Comparison of ENCODE assay signal across 8 cellular contexts in the genomic region with DNA sequence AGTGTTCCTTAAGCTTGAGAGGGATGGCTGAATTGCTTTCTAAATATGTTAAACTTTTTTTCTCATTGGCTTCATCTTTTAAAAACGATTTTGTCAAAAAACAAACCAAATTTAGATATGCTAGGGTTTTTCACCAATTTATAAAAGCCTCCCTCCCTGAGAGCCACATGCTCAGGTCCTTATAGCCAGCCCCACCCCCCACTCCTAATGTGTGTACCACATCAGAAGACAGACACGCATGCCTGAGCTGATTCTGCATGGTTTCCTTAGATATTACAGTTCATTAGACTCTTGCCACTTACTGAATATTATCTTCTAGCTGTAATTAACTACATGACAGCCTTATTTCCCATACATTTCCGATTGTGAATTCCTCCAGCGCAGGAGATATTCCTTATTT. TPM values are rescaled to one million over a fixed set of nuclear protein-coding genes. Genes with fewer than 3 reads are reported as not detected.
DNase-seq lines count a peak whose midpoint lies in the region; ATAC-seq, FAIRE-seq and TF ChIP-seq lines count a peak whose summit lies in the region.

No MANE protein-coding gene starts in this region.

- dilution Hi-C loops in endothelial cell of umbilical vein (cut with MboI; ENCODE audit: extremely low pct_ligation_motif_present, low sequenced_read_pairs): no loop called here

- peaks cover 33% of the 10 kb centered on the region for H3K4me1 ChIP-seq in endothelial cell of umbilical vein (ENCODE audit: control insufficient read depth, extremely low read depth, insufficient read depth, low read length)

- H4K20me1 ChIP-seq in endothelial cell of umbilical vein (replicated peaks; ENCODE audit: control insufficient read depth, extremely low read depth, insufficient read depth, low read length): peaks cover 20% of the 10 kb centered on the region

- POLR2A ChIA-PET in AG04449 (lab: Yijun Ruan, JAX) (interaction anchor here (1.7 kb wide), 1 partner anchor 20 kb away, joined by 5 read pairs; no protein-coding TSS in a partner anchor), endothelial cell of umbilical vein (lab: Charles Lee) (no interaction called here)

- H3K4me2 ChIP-seq in endothelial cell of umbilical vein (ENCODE audit: insufficient read depth, low read length): peak overlapping the region; percentile 99

- H3K9ac ChIP-seq in endothelial cell of umbilical vein (replicated peaks; ENCODE audit: extremely low read depth, insufficient read depth, low read length): peak overlapping the region; percentile 95

- no peak overlapping the region for H2AFZ ChIP-seq in endothelial cell of umbilical vein (ENCODE audit: low read depth, low read length)

- H3K36me3 Mint-ChIP-seq in progenitor cell of endocrine pancreas (ENCODE audit: insufficient read depth): no peaks in the 10 kb centered on the region

- TF ChIP-seq POLR2A in endothelial cell of umbilical vein (IDR thresholded peaks at IDR 0.05; ENCODE audit: low read depth, low read length): no peak

- H3K9me3 ChIP-seq in endothelial cell of umbilical vein (replicated peaks; ENCODE audit: control insufficient read depth, insufficient read depth, low read length): no peaks in the 10 kb centered on the region

- no peaks in the 10 kb centered on the region for H3K9me1 ChIP-seq in endothelial cell of umbilical vein (replicated peaks; ENCODE audit: control insufficient read depth, extremely low read depth, insufficient read depth, low read length)

- TF ChIP-seq CTCF in AG04449 (IDR thresholded peaks at IDR 0.05; ENCODE audit: insufficient read depth, low read length, missing control alignments) (no peak), endothelial cell of umbilical vein (IDR thresholded peaks at IDR 0.05; ENCODE audit: extremely low read depth in 1 of 2, insufficient read depth in 1 of 2, low read depth in 1 of 2, low read length in 2 of 2) (no peak), progenitor cell of endocrine pancreas (IDR thresholded peaks at IDR 0.05; ENCODE audit: unreplicated experiment) (no peak)

- peaks cover 52% of the 10 kb centered on the region for H3K4me1 Mint-ChIP-seq in progenitor cell of endocrine pancreas (ENCODE audit: low read depth)

- peaks cover 70% of the 10 kb centered on the region for H3K79me2 ChIP-seq in endothelial cell of umbilical vein (ENCODE audit: control insufficient read depth, insufficient read depth, low read length)

- intact Hi-C loops in endothelial cell of umbilical vein (cut with micrococcal nuclease): loop anchor here (2.0 kb wide), 2 partner anchors 30 to 72 kb away; no protein-coding TSS in a partner anchor

- FAIRE-seq in endothelial cell of umbilical vein (lab: Jason Lieb, UNC): no peak

- no TSS peak for BruUV-seq in endothelial cell of umbilical vein (replicated peaks; lab: Mats Ljungman, UMichigan)

- H3K4me3 ChIP-seq in AG04449 (ENCODE audit: low read depth, low read length) (peak overlapping the region; percentile 75), endothelial cell of umbilical vein (replicated peaks in 1 of 3; ENCODE audit: insufficient read depth in 1 of 3, low read depth in 1 of 3, low read length in 3 of 3) (peak overlapping the region; percentile 53 to 99 (median 72))

- H3K27ac ChIP-seq in endothelial cell of umbilical vein (ENCODE audit: insufficient read depth, low read depth, low read length): no peak overlapping the region

- no peaks in the 10 kb centered on the region for H3K27me3 ChIP-seq in endothelial cell of umbilical vein (ENCODE audit: control insufficient read depth in 2 of 2, insufficient read depth in 2 of 2, low read length in 2 of 2)

- peak overlapping the region; percentile 98 for H3K27ac Mint-ChIP-seq in progenitor cell of endocrine pancreas

- no peaks in the 10 kb centered on the region for H3K36me3 ChIP-seq in endothelial cell of umbilical vein (ENCODE audit: control insufficient read depth in 2 of 2, extremely low read depth in 1 of 2, insufficient read depth in 2 of 2, low read length in 2 of 2)

- CTCF ChIA-PET in AG04449 (lab: Yijun Ruan, JAX) (interaction anchor here (0.6 to 0.7 kb wide), 2 partner anchors 11 to 290 kb away, joined by 3 read pairs; no protein-coding TSS in a partner anchor), endothelial cell of umbilical vein (lab: Charles Lee) (no interaction called here)

- ATAC-seq in GM19467 (IDR thresholded peaks at IDR 0.05; ENCODE audit: unreplicated experiment): no peak

- H3K4me3 Mint-ChIP-seq in progenitor cell of endocrine pancreas (ENCODE audit: low read depth): peak overlapping the region; percentile 92

- peaks cover 1% of the 10 kb centered on the region for H3K27me3 Mint-ChIP-seq in progenitor cell of endocrine pancreas

- no peak for DNase-seq in AG04449 (ENCODE audit: low read depth, low spot score)
- DNase-seq in HT-29 (ENCODE audit: low spot score): peak; percentile 59
- DNase-seq in activated CD4-positive, alpha-beta T cell treated with anti-CD3 and anti-CD28 coated beads for 24 hours (ENCODE audit: low read depth in 2 of 2): peak; percentile 25 to 31
- DNase-seq in endothelial cell of umbilical vein (ENCODE audit: low read depth, low spot score): peak; percentile 34
- no peak for DNase-seq in progenitor cell of endocrine pancreas (ENCODE audit: low spot score, unreplicated experiment)
- DNase-seq in SK-N-DZ (ENCODE audit: low spot score): no peak
- DNase-seq in LoVo (ENCODE audit: low spot score): no peak

- no peaks in the 10 kb centered on the region for H3K9me3 Mint-ChIP-seq in progenitor cell of endocrine pancreas (ENCODE audit: low read depth)

TF ChIP-seq in endothelial cell of umbilical vein, 7 proteins besides CTCF, POLR2A, EP300 and RAD21:
- TF ChIP-seq GATA2 (IDR thresholded peaks at IDR 0.05; ENCODE audit: insufficient read depth, insufficient read length, low read depth, low read length): no peak
- TF ChIP-seq, protein P1, sequence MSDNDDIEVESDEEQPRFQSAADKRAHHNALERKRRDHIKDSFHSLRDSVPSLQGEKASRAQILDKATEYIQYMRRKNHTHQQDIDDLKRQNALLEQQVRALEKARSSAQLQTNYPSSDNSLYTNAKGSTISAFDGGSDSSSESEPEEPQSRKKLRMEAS (IDR thresholded peaks at IDR 0.05; ENCODE audit: insufficient read depth, insufficient read length): no peak
- TF ChIP-seq POLR2AphosphoS5 (IDR thresholded peaks at IDR 0.05; ENCODE audit: insufficient read depth, low read depth, low read length): no peak
- no peak for TF ChIP-seq EZH2 (IDR thresholded peaks at IDR 0.05; ENCODE audit: borderline replicate concordance, low read depth, low read length, severe bottlenecking)
- TF ChIP-seq MYC (IDR thresholded peaks at IDR 0.05; ENCODE audit: low read depth, low read length): no peak
- TF ChIP-seq FOS (IDR thresholded peaks at IDR 0.05; ENCODE audit: borderline replicate concordance, insufficient read depth, low read length): no peak
- TF ChIP-seq JUN (IDR thresholded peaks at IDR 0.05; ENCODE audit: borderline replicate concordance, insufficient read depth, insufficient read length, low read depth): no peak

RNA-seq across cellular contexts. Expression of a gene that starts 2.0 kb away (rescaled TPM):
- total RNA-seq in HT-29 (2014; rRNA removed; shearing (Covaris generic)): 44.2 and 46.7 TPM in 2 replicates
- total RNA-seq in endothelial cell of umbilical vein: 47.2 and 50.2 TPM in 2 replicates
- 18.9 and 25.7 TPM in 2 replicates for polyA plus RNA-seq in endothelial cell of umbilical vein
- 33.6 and 37.0 TPM in 2 replicates for polyA plus RNA-seq in endothelial cell of umbilical vein (2011; cell fraction: cytosol; rRNA removed)
- 37.0 and 45.0 TPM in 2 replicates for polyA plus RNA-seq in endothelial cell of umbilical vein (2011; cell fraction: nucleus; rRNA removed)
- 41.0 and 54.2 TPM in 2 replicates for polyA plus RNA-seq in endothelial cell of umbilical vein (2012)
- polyA minus RNA-seq in endothelial cell of umbilical vein: 35.4 and 37.9 TPM in 2 replicates
- polyA minus RNA-seq in endothelial cell of umbilical vein (2011; cell fraction: cytosol; rRNA and poly(A)+ RNA removed): 26.2 TPM
- polyA minus RNA-seq in endothelial cell of umbilical vein (2011; cell fraction: nucleus; rRNA and poly(A)+ RNA removed): 27.2 and 32.3 TPM in 2 replicates
- 58.8 and 58.9 TPM in 2 replicates for total RNA-seq in progenitor cell of endocrine pancreas
- polyA plus RNA-seq in SK-N-DZ (2014; cell fraction: cytosol; rRNA removed): 50.5 and 52.6 TPM in 2 replicates
- polyA plus RNA-seq in SK-N-DZ (2014; cell fraction: nucleus; rRNA removed): 35.6 and 51.8 TPM in 2 replicates

Comparison
In these comparisons a context has a peak if more than half of its experiments do, and no peak if none do; other contexts are left out.
1. DNase-seq: peak in HT-29 (single experiment), activated CD4-positive, alpha-beta T cell treated with anti-CD3 and anti-CD28 coated beads for 24 hours (2 of 2) and endothelial cell of umbilical vein (single experiment); none in AG04449 (single experiment), progenitor cell of endocrine pancreas (single experiment), SK-N-DZ (single experiment) and LoVo (single experiment).